25 cellular contexts compared by ENCODE assay signal in genomic region chr13:30656178-30656577, GRCh38.
"Had no signal": no experiment of that assay in that cellular context is flagged by ENCODE, and none has a peak within 500 bp of the region (broad histone marks: within the 10 kb centered on the region; RNA-seq: fewer than 3 reads in every experiment).

No MANE protein-coding gene starts in this region.

- H3K27ac Mint-ChIP-seq: endodermal cell; mesothelial cell of epicardium; natural killer cell treated with Interleukin-12 subunit alpha and Interleukin-12 subunit beta and Interleukin-15 and Interleukin-18, amount 100 ng/mL, for 72 hours; progenitor cell of endocrine pancreas; stimulated activated naive CD8-positive, alpha-beta T cell treated with anti-CD3 and anti-CD28 coated beads, Interleukin-15, amount 100 ng/mL, for 72 hours had no signal

- FAIRE-seq: islet of Langerhans, pancreas, small intestine had no signal

- ATAC-seq: esophagus mucosa; gastrocnemius medialis; left cardiac atrium; left lung; mucosa of descending colon; natural killer cell treated with Interleukin-12 subunit alpha and Interleukin-12 subunit beta and Interleukin-15 and Interleukin-18, amount 100 ng/mL, for 72 hours; pancreas; right lobe of liver; stimulated activated naive CD8-positive, alpha-beta T cell treated with anti-CD3 and anti-CD28 coated beads, Interleukin-15, amount 100 ng/mL, for 72 hours; upper lobe of right lung had no signal

- H3K4me3 Mint-ChIP-seq: endodermal cell; mesothelial cell of epicardium; naive B cell; natural killer cell treated with Interleukin-12 subunit alpha and Interleukin-12 subunit beta and Interleukin-15 and Interleukin-18, amount 100 ng/mL, for 72 hours; neural crest cell; stimulated activated naive CD8-positive, alpha-beta T cell treated with anti-CD3 and anti-CD28 coated beads, Interleukin-15, amount 100 ng/mL, for 72 hours had no signal

- H3K9me3 Mint-ChIP-seq: endodermal cell; mesothelial cell of epicardium; natural killer cell treated with Interleukin-12 subunit alpha and Interleukin-12 subunit beta and Interleukin-15 and Interleukin-18, amount 100 ng/mL, for 72 hours; neural crest cell; stimulated activated naive CD8-positive, alpha-beta T cell treated with anti-CD3 and anti-CD28 coated beads, Interleukin-15, amount 100 ng/mL, for 72 hours had no signal

- DNase-seq: effector CD8-positive, alpha-beta T cell; endodermal cell; foreskin fibroblast; gastrocnemius medialis; head of caudate nucleus; left cardiac atrium; left lung; mesenchymal stem cell; mucosa of descending colon; naive B cell; pancreas; right lobe of liver; small intestine; stimulated activated CD4-positive, alpha-beta T cell treated with anti-CD3 and anti-CD28 coated beads, Interleukin-15, amount 100 ng/mL, for 24 hours; stimulated activated CD4-positive, alpha-beta T cell treated with anti-CD3 and anti-CD28 coated beads, Interleukin-2, amount 100 ng/mL, for 48 hours; stimulated activated naive CD4-positive, alpha-beta T cell; stimulated activated naive CD8-positive, alpha-beta T cell treated with anti-CD3 and anti-CD28 coated beads, Interleukin-15, amount 100 ng/mL, for 72 hours; transverse colon; upper lobe of right lung had no signal

- H3K4me1 Mint-ChIP-seq: neural crest cell had no signal

- H3K27me3 Mint-ChIP-seq: naive B cell; natural killer cell treated with Interleukin-12 subunit alpha and Interleukin-12 subunit beta and Interleukin-15 and Interleukin-18, amount 100 ng/mL, for 72 hours; progenitor cell of endocrine pancreas; stimulated activated naive CD8-positive, alpha-beta T cell treated with anti-CD3 and anti-CD28 coated beads, Interleukin-15, amount 100 ng/mL, for 72 hours had no signal
